32 cellular contexts compared by ENCODE assay signal in genomic region chr3:120557115-120557514, GRCh38. TPM values are rescaled to one million over a fixed set of nuclear protein-coding genes. Genes with fewer than 3 reads are reported as not detected.
DNase-seq lines count a peak whose midpoint lies in the region; ATAC-seq, FAIRE-seq and TF ChIP-seq lines count a peak whose summit lies in the region.
"Had no signal": no experiment of that assay in that cellular context is flagged by ENCODE, and none has a peak within 500 bp of the region (broad histone marks: within the 10 kb centered on the region; RNA-seq: fewer than 3 reads in every experiment).

No MANE protein-coding gene starts in this region.

- DNase-seq in HFFc6 (no peak), adipocyte (ENCODE audit: low read depth) (no peak), fibroblast of peridontal ligament (ENCODE audit: extremely low read depth) (peak; percentile 42), prostate gland (ENCODE audit: low spot score) (no peak), left colon (no peak), urothelium cell line (ENCODE audit: low spot score) (no peak), endodermal cell (no peak)
- DNase-seq: activated effector memory CD4-positive, alpha-beta T cell treated with anti-CD3 and anti-CD28 coated beads, Interleukin-2, amount 50 U/mL, for 16 hours; activated T-cell treated with anti-CD3 and anti-CD28 coated beads, Interleukin-2, amount 50 U/mL, for 24 hours; Caco-2; dermis blood vessel endothelial cell; H9; Karpas-422; kidney; MV-4-11; NCI-H1436; NCI-H2081; NCI-H2227 treated with DMSO at 0.1 percent for 48 hours; NCI-H526 treated with DMSO at 0.1 percent for 48 hours; NK-92 treated with Interleukin-12 subunit alpha and Interleukin-12 subunit beta, amount 100 ng/mL, for 24 hours; PC-3; stimulated activated CD4-positive, alpha-beta T cell treated with anti-CD3 and anti-CD28 coated beads, Interleukin-2, amount 100 ng/mL, for 48 hours; stimulated activated naive CD8-positive, alpha-beta T cell treated with anti-CD3 and anti-CD28 coated beads, Interleukin-15, amount 100 ng/mL, for 72 hours; trophoblast cell had no signal

- H3K9me3 Mint-ChIP-seq in HFFc6 (no peaks in the 10 kb centered on the region), endodermal cell (no peaks in the 10 kb centered on the region)
- H3K9me3 Mint-ChIP-seq: activated T-cell treated with anti-CD3 and anti-CD28 coated beads, Interleukin-2, amount 50 U/mL, for 24 hours; H9; stimulated activated naive CD8-positive, alpha-beta T cell treated with anti-CD3 and anti-CD28 coated beads, Interleukin-15, amount 100 ng/mL, for 72 hours; T-helper 1 cell treated with Interleukin-12 subunit alpha and Interleukin-12 subunit beta and Interleukin-4 antibody, amounts not matched to agents 30 μg/mL and 1 μg/mL, for 36 hours had no signal

- H3K4me3 Mint-ChIP-seq in HFFc6 (no peak overlapping the region), endodermal cell (no peak overlapping the region)
- H3K4me3 Mint-ChIP-seq: activated naive CD8-positive, alpha-beta T cell; activated T-cell treated with anti-CD3 and anti-CD28 coated beads, Interleukin-2, amount 50 U/mL, for 24 hours; H9; stimulated activated naive CD8-positive, alpha-beta T cell treated with anti-CD3 and anti-CD28 coated beads, Interleukin-15, amount 100 ng/mL, for 72 hours; T-helper 1 cell treated with Interleukin-12 subunit alpha and Interleukin-12 subunit beta and Interleukin-4 antibody, amounts not matched to agents 30 μg/mL and 1 μg/mL, for 36 hours had no signal

- intact Hi-C loops in prostate gland (cut with DNase I) (loop anchor here (10.0 kb wide), 1 partner anchor 662 kb away; no protein-coding TSS in a partner anchor), left colon (cut with DNase I, micrococcal nuclease) (loop anchor here in 1 of 2 donors (5.0 kb wide), 1 partner anchor 140 kb away; no protein-coding TSS in a partner anchor)

- FAIRE-seq in urothelium cell line (lab: Jason Lieb, UNC), result no peak
- FAIRE-seq: GM12891, kidney, TTC549 had no signal

- peak overlapping the region; percentile 87 for H3K9ac ChIP-seq in adipocyte (ENCODE audit: low read length)
- H3K9ac ChIP-seq in endodermal cell (ENCODE audit: extremely low read depth, low read length, poor library complexity, severe bottlenecking), result no peak overlapping the region
- H3K9ac ChIP-seq: BLaER1 treated with 17β-estradiol and CSF1 and Interleukin-3, amounts not matched to agents 10 nM and 100 nM; parathyroid adenoma had no signal

- no peak for TF ChIP-seq POLR2A in prostate gland (IDR thresholded peaks at IDR 0.05)

- H3K27me3 Mint-ChIP-seq in HFFc6 (ENCODE audit: insufficient read depth) (no peaks in the 10 kb centered on the region), endodermal cell (ENCODE audit: insufficient read depth) (peaks cover 14% of the 10 kb centered on the region)

- H3K27me3 ChIP-seq in adipocyte (replicated peaks; ENCODE audit: control insufficient read depth, insufficient read depth, low read length) (no peaks in the 10 kb centered on the region), prostate gland (replicated peaks; ENCODE audit: insufficient read depth) (no peaks in the 10 kb centered on the region), endodermal cell (ENCODE audit: control insufficient read depth, insufficient read depth, low read length, poor library complexity, severe bottlenecking) (no peaks in the 10 kb centered on the region)
- H3K27me3 ChIP-seq: BLaER1 treated with 17β-estradiol and CSF1 and Interleukin-3, amounts not matched to agents 10 nM and 100 nM had no signal

- H3K36me3 ChIP-seq in adipocyte (ENCODE audit: control insufficient read depth, insufficient read depth, low read length, severe bottlenecking) (no peaks in the 10 kb centered on the region), prostate gland (no peaks in the 10 kb centered on the region), endodermal cell (ENCODE audit: control insufficient read depth, insufficient read depth, low read length) (no peaks in the 10 kb centered on the region)
- H3K36me3 ChIP-seq: BLaER1 treated with 17β-estradiol and CSF1 and Interleukin-3, amounts not matched to agents 10 nM and 100 nM had no signal

- ATAC-seq in left colon, result no peak
- ATAC-seq: PC-3; SK-N-SH treated with all-trans-retinoic acid at 6 μM for 48 hours; stimulated activated naive CD8-positive, alpha-beta T cell treated with anti-CD3 and anti-CD28 coated beads, Interleukin-15, amount 100 ng/mL, for 72 hours had no signal

- H3K4me3 ChIP-seq in adipocyte (ENCODE audit: low read length) (no peak overlapping the region), prostate gland (no peak overlapping the region), endodermal cell (ENCODE audit: low read length) (no peak overlapping the region)
- H3K4me3 ChIP-seq: BLaER1 treated with 17β-estradiol and CSF1 and Interleukin-3, amounts not matched to agents 10 nM and 100 nM; lung had no signal

- no peaks in the 10 kb centered on the region for H3K9me3 ChIP-seq in adipocyte (ENCODE audit: control insufficient read depth, low read length)
- H3K9me3 ChIP-seq in prostate gland, result no peaks in the 10 kb centered on the region
- H3K9me3 ChIP-seq in endodermal cell (ENCODE audit: control insufficient read depth, low read length), result no peaks in the 10 kb centered on the region
- H3K9me3 ChIP-seq: BLaER1 treated with 17β-estradiol and CSF1 and Interleukin-3, amounts not matched to agents 10 nM and 100 nM; Caco-2 had no signal

- H3K27ac ChIP-seq in prostate gland (peak overlapping the region; percentile 76 to 81), endodermal cell (ENCODE audit: low read depth, low read length) (no peak overlapping the region)
- H3K27ac ChIP-seq: parathyroid adenoma had no signal

- H3K27ac Mint-ChIP-seq in HFFc6 (peak overlapping the region; percentile 98), endodermal cell (no peak overlapping the region)
- H3K27ac Mint-ChIP-seq: activated naive CD8-positive, alpha-beta T cell; activated T-cell treated with anti-CD3 and anti-CD28 coated beads, Interleukin-2, amount 50 U/mL, for 24 hours; H9; T-helper 1 cell treated with Interleukin-12 subunit alpha and Interleukin-12 subunit beta and Interleukin-4 antibody, amounts not matched to agents 30 μg/mL and 1 μg/mL, for 36 hours had no signal

- H3K4me1 Mint-ChIP-seq in HFFc6 (ENCODE audit: low read depth) (peaks cover 47% of the 10 kb centered on the region), endodermal cell (peaks cover 24% of the 10 kb centered on the region)

- H3K4me1 ChIP-seq in adipocyte (ENCODE audit: control insufficient read depth, insufficient read depth, low read length) (peaks cover 75% of the 10 kb centered on the region), prostate gland (replicated peaks) (peaks cover 22% of the 10 kb centered on the region), endodermal cell (ENCODE audit: control insufficient read depth, insufficient read depth, low read length) (no peaks in the 10 kb centered on the region)
- H3K4me1 ChIP-seq: Caco-2, parathyroid adenoma had no signal

- TF ChIP-seq CTCF in HFFc6 (IDR thresholded peaks at IDR 0.05) (no peak), prostate gland (IDR thresholded peaks at IDR 0.05) (no peak), endodermal cell (conservative IDR thresholded peaks at IDR 0.05) (no peak)

- H3K36me3 Mint-ChIP-seq in HFFc6 (ENCODE audit: low read depth) (0 out of 2 replicates have a peak, but pooled peaks cover 6% of the 10 kb centered on the region), endodermal cell (ENCODE audit: low read depth) (no peaks in the 10 kb centered on the region)
- H3K36me3 Mint-ChIP-seq: activated naive CD8-positive, alpha-beta T cell had no signal

RNA-seq across cellular contexts. Expression of gene NDUFB4, which starts 39.0 kb away (rescaled TPM):
- total RNA-seq in HFFc6 (2021; fragmentation: NEBNext Ultra II Directional; extraction: Animal tissue kit (Norgen Biotek cat#: 25700)), result 100 to 1,000 TPM; 174 to 221 (median 198) TPM
- total RNA-seq in prostate gland (100 to 1,000 TPM in 1 of 2 donors, 10 to 100 TPM in 1; 83.3 to 159 TPM), left colon (100 to 1,000 TPM; 151 to 180 TPM), endodermal cell (100 to 1,000 TPM; 144 to 181 TPM)
- 301 TPM for polyA plus RNA-seq in endodermal cell (2013, experiment 1 of 2)
- polyA plus RNA-seq in endodermal cell (2013, experiment 2 of 2), result 285 TPM
